16 cellular contexts compared by ENCODE assay signal in genomic region chr17:40145476-40145875, GRCh38.
"Had no signal": no experiment of that assay in that cellular context is flagged by ENCODE, and none has a peak within 500 bp of the region (broad histone marks: within the 10 kb centered on the region; RNA-seq: fewer than 3 reads in every experiment).

No MANE protein-coding gene starts in this region.

- H3K4me3 ChIP-seq: coronary artery, heart left ventricle, spleen had no signal

- H3K9me3 Mint-ChIP-seq: naive B cell had no signal

- FAIRE-seq: frontal cortex had no signal

- H3K27me3 ChIP-seq: heart left ventricle, neutrophil, spleen had no signal

- H3K27ac ChIP-seq: coronary artery, spleen had no signal

- H3K9me3 ChIP-seq: heart left ventricle, neutrophil, spleen had no signal

- DNase-seq: effector CD4-positive, alpha-beta T cell; heart left ventricle; hippocampal formation; kidney glomerular epithelial cell; mesendoderm; naive B cell; spleen; stimulated activated CD4-positive, alpha-beta T cell treated with anti-CD3 and anti-CD28 coated beads, Interleukin-15, amount 100 ng/mL, for 24 hours; stimulated activated CD4-positive, alpha-beta T cell treated with anti-CD3 and anti-CD28 coated beads, Interleukin-1b, Interleukin-23, amount 100 ng/mL, for 48 hours; stimulated activated CD4-positive, alpha-beta T cell treated with anti-CD3 and anti-CD28 coated beads, Interleukin-4, amount 100 ng/mL, for 4 hours; stimulated activated naive CD4-positive, alpha-beta T cell treated with Interleukin-2 at 50 U/mL for 16 hours; trophoblast cell had no signal

- H3K4me3 Mint-ChIP-seq: naive B cell had no signal

- H3K27me3 Mint-ChIP-seq: naive B cell had no signal

- ATAC-seq: heart left ventricle, sciatic nerve had no signal
